ENCODE assay signal across 8 cellular contexts in the genomic region with DNA sequence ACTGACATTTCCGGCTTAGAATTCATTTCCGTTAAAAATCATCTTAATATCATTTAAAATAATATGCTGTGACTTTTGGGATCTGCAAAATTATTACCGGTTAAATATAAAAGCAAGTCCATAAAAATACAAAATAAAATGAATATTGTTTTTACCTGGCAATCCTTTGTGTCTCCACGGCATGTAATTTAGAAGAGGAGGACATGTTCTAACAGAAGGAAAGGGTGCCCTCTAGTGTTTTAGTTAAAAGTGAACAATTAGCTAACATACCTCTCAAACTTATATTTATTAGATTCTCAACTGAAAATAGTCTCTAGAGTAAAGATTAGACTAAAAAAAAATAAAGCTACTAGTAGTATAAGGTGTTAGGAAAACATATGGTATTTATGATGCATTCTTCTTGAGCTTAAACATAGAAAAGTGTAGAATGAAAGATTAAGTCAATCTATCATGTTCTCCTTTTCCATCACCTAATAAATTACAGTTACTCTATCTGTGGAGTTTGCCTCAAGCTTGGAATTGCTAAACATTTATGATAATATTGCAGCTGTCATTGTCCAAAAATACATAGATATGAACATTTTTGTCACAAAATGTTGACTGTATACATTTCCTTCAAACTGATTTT.
DNase-seq lines count a peak whose midpoint lies in the region; ATAC-seq and TF ChIP-seq lines count a peak whose summit lies in the region.

No MANE protein-coding gene starts in this region.

- H3K9me3 ChIP-seq in SK-N-MC (ENCODE audit: low read depth, low read length): no peaks in the 10 kb centered on the region
- H3K9me3 ChIP-seq in T-helper 17 cell (ENCODE audit: control insufficient read depth, low read length, poor library complexity, severe bottlenecking): no peaks in the 10 kb centered on the region

- H3K4me3 ChIP-seq in SK-N-MC (no peak overlapping the region), foreskin fibroblast (ENCODE audit: low read depth in 1 of 2, low read length in 2 of 2) (no peak overlapping the region)

- DNase-seq in CD1c-positive myeloid dendritic cell (ENCODE audit: extremely low spot score): peak; percentile 58
- peak; percentile 15 for DNase-seq in M059J (ENCODE audit: low read depth)
- DNase-seq in SK-N-MC (ENCODE audit: low read depth, low spot score): peak; percentile 34
- peak; percentile 14 to 70 for DNase-seq in foreskin fibroblast
- DNase-seq in retina: peak; percentile 33
- no peak for DNase-seq in T-helper 17 cell

- no peak overlapping the region for H3K9ac ChIP-seq in SK-N-MC (ENCODE audit: insufficient read length)

- no peaks in the 10 kb centered on the region for H3K27me3 Mint-ChIP-seq in T-helper 17 cell

- no peak overlapping the region for H3K27ac ChIP-seq in SK-N-MC

- H3K36me3 ChIP-seq in SK-N-MC (ENCODE audit: insufficient read depth, low read length): no peaks in the 10 kb centered on the region

- peak; percentile 61 for ATAC-seq in GM21423 (IDR thresholded peaks at IDR 0.05; ENCODE audit: unreplicated experiment)
- ATAC-seq in T-helper 17 cell: no peak
- ATAC-seq in HG03469 (IDR thresholded peaks at IDR 0.05; ENCODE audit: unreplicated experiment): no peak

- no peaks in the 10 kb centered on the region for H3K36me3 Mint-ChIP-seq in T-helper 17 cell (ENCODE audit: low read depth)

- no peak overlapping the region for H3K27ac Mint-ChIP-seq in T-helper 17 cell

- no peak overlapping the region for H3K4me3 Mint-ChIP-seq in T-helper 17 cell

- TF ChIP-seq CTCF in foreskin fibroblast (IDR thresholded peaks at IDR 0.05; ENCODE audit: low read depth, low read length): no peak

- no peaks in the 10 kb centered on the region for H3K4me1 Mint-ChIP-seq in T-helper 17 cell

Comparison
In these comparisons a context has a peak if more than half of its experiments do, and no peak if none do; other contexts are left out.
1. DNase-seq: peak in CD1c-positive myeloid dendritic cell (single experiment), M059J (single experiment), SK-N-MC (single experiment), foreskin fibroblast (2 of 2) and retina (single experiment); none in T-helper 17 cell (0 of 3).